In the genomic region with DNA sequence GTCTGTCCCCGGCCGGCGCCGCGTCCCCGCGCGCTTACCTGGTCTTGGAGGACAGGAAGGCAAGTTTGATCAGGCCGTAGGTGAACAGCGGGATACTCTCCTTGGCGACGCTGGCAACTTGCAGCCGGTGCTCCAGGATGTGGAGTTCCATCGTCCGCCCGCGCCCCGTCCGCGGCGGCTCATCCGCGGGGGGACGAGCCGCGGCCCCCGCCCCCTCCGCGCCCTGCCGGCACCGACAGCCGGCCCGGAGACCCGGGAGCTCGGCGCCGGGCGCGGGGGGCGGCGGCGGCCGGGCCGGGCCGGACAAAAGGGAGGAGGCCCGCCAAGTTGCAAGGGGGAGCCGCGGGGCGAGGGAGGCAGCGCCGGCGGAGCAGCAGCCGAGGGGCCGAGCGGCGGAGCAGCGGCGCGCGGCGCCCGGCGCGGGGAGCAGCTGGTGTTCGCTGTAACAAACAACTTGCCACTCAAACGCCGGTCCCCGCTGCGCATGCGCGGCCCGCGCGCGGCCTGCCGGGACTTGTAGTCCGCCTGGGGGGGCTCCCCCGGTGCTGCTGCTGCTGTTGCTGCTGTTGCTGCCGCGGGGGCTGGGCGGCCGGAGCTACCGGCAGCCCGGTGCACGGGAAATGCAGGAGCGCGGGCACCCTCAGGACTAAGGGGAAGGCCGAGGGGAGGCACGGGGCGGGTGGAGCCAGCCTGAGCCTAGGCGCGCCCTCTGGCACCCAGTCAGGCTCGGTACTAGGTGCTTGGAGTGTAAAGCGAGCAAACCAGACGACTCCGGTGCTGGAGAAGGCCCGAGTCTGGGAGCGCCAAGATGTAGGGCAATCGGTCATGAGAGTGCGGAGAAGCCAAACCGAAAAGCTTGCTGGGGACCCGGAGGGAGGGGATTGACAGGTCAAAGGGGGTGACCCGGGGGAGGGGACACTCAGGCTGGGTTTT, we compare ENCODE assay signal across 8 cellular contexts.
A peak's percentile ranks its signal among the peaks of the same experiment; 100 is the strongest.
DNase-seq lines count a peak whose midpoint lies in the region; ATAC-seq and TF ChIP-seq lines count a peak whose summit lies in the region.
"Not testable (repeated sequence)": the region's sequence is repeated elsewhere in the genome, so short reads cannot be mapped to it uniquely, and the experiment has no call there.

No MANE protein-coding gene starts in this region.

- not testable (repeated sequence) for H3K9me3 ChIP-seq in prostate gland, tibial artery

- H3K36me3 Mint-ChIP-seq in GM23338 (ENCODE audit: low read depth); activated T-helper 17 cell treated with anti-CD3 and anti-CD28 coated beads, Interleukin-2, amount 50 U/mL, for 72 hours (ENCODE audit: low read depth): not testable (repeated sequence)

- not testable (repeated sequence) for H4K20me1 ChIP-seq in GM23338 (replicated peaks; ENCODE audit: insufficient read depth)

- not testable (repeated sequence) for H3K27me3 Mint-ChIP-seq in GM23338 (ENCODE audit: insufficient read depth, low read depth, poor library complexity); activated T-helper 17 cell treated with anti-CD3 and anti-CD28 coated beads, Interleukin-2, amount 50 U/mL, for 72 hours

- not testable (repeated sequence) for DNase-seq in GM23338 (ENCODE audit: low spot score); Right ventricle myocardium superior
- DNase-seq in T-helper 22 cell (ENCODE audit: low read depth): peak; percentile 58
- DNase-seq in prostate gland (ENCODE audit: low spot score): peak; percentile 8
- peak; percentile 21 to 69 for DNase-seq in tibial artery

- H3K4me1 ChIP-seq in GM23338 (ENCODE audit: insufficient read depth); prostate gland (replicated peaks); tibial artery: not testable (repeated sequence)

- intact Hi-C loops in Right ventricle myocardium superior (cut with DNase I); prostate gland (cut with DNase I); tibial artery (cut with DNase I; ENCODE audit: low total_unique reads): not testable (repeated sequence)

- not testable (repeated sequence) for H3K4me1 Mint-ChIP-seq in GM23338; activated T-helper 17 cell treated with anti-CD3 and anti-CD28 coated beads, Interleukin-2, amount 50 U/mL, for 72 hours

- not testable (repeated sequence) for H3K27ac Mint-ChIP-seq in GM23338; activated T-helper 17 cell treated with anti-CD3 and anti-CD28 coated beads, Interleukin-2, amount 50 U/mL, for 72 hours

- no CpG with 5 or more reads among the region's 103 CpGs for WGBS in prostate gland

- not testable (repeated sequence) for H3K27ac ChIP-seq in GM23338 (ENCODE audit: low read depth); prostate gland; tibial artery

- H3K79me2 ChIP-seq in GM23338 (replicated peaks; ENCODE audit: insufficient read depth): not testable (repeated sequence)

- not testable (repeated sequence) for H2AFZ ChIP-seq in GM23338

- H3K36me3 ChIP-seq in GM23338 (ENCODE audit: insufficient read depth); prostate gland; tibial artery: not testable (repeated sequence)

- H3K4me3 Mint-ChIP-seq in GM23338: peak overlapping the region; percentile 57; the same call in 2 of the 3 replicates
- not testable (repeated sequence) for H3K4me3 Mint-ChIP-seq in activated T-helper 17 cell treated with anti-CD3 and anti-CD28 coated beads, Interleukin-2, amount 50 U/mL, for 72 hours

- not testable (repeated sequence) for H3K4me2 ChIP-seq in GM23338

- not testable (repeated sequence) for H3K9me2 ChIP-seq in GM23338 (ENCODE audit: insufficient read depth)

- H3K27me3 ChIP-seq in GM23338 (ENCODE audit: insufficient read depth); prostate gland (replicated peaks; ENCODE audit: insufficient read depth); tibial artery: not testable (repeated sequence)

- TF ChIP-seq POLR2A in prostate gland (IDR thresholded peaks at IDR 0.05): peak; percentile 26

- TF ChIP-seq CTCF in GM23338 (conservative IDR thresholded peaks at IDR 0.05; ENCODE audit: low read depth in 2 of 2); prostate gland (IDR thresholded peaks at IDR 0.05); tibial artery (IDR thresholded peaks at IDR 0.05): not testable (repeated sequence)

- ATAC-seq in GM18909 (IDR thresholded peaks at IDR 0.05; ENCODE audit: poor library complexity, unreplicated experiment) (peak; percentile 93), GM23338 (peak; percentile 67), HG03159 (IDR thresholded peaks at IDR 0.05; ENCODE audit: unreplicated experiment) (peak; percentile 85), Right ventricle myocardium superior (ENCODE audit: poor library complexity) (peak; percentile 97)
- ATAC-seq in activated T-helper 17 cell treated with anti-CD3 and anti-CD28 coated beads, Interleukin-2, amount 50 U/mL, for 72 hours (replicated peaks): peak; percentile 94

- not testable (repeated sequence) for H3F3A ChIP-seq in GM23338 (replicated peaks; ENCODE audit: low read depth)

- H3K9me3 Mint-ChIP-seq in GM23338; activated T-helper 17 cell treated with anti-CD3 and anti-CD28 coated beads, Interleukin-2, amount 50 U/mL, for 72 hours: not testable (repeated sequence)

- peak overlapping the region; percentile 42; the same call in 1 of the 2 replicates for H3K4me3 ChIP-seq in GM23338
- not testable (repeated sequence) for H3K4me3 ChIP-seq in prostate gland, tibial artery
